In genomic region chr13:57631607-57632275, GRCh38 we compare ENCODE assay signal across 8 cellular contexts. TPM values are rescaled to one million over a fixed set of nuclear protein-coding genes. Genes with fewer than 3 reads are reported as not detected.
DNase-seq lines count a peak whose midpoint lies in the region; ATAC-seq and TF ChIP-seq lines count a peak whose summit lies in the region.

Gene PCDH17, plus strand, starts transcription at chr13:57631744. Its CDS starts 803 bp downstream, at chr13:57632547.

- H3K27me3 ChIP-seq in GM23338 (ENCODE audit: insufficient read depth) (peaks cover 89% of the 10 kb centered on the region), ectodermal cell (ENCODE audit: control insufficient read depth, insufficient read depth, low read length, poor library complexity, severe bottlenecking) (peaks cover 88% of the 10 kb centered on the region), right lobe of liver (peaks cover 0 to 36% of the 10 kb centered on the region in 2 donors), SJCRH30 (no peaks in the 10 kb centered on the region)

- ATAC-seq in GM23338 (peak; percentile 4), right lobe of liver (peak; percentile 38 to 51 (median 44)), HG02970 (IDR thresholded peaks at IDR 0.05; ENCODE audit: low FRiP score, unreplicated experiment) (no peak)

- 0% methylated on average over 33 of the region's 33 CpGs for WGBS in ectodermal cell, 2 experiments
- under 1% methylated on average over 21 of the region's 33 CpGs for WGBS in right lobe of liver (ENCODE audit: insufficient coverage, low coverage, low lambda C conversion rate, missing lambda C conversion rate)

- H3K36me3 ChIP-seq in GM23338 (ENCODE audit: insufficient read depth): no peaks in the 10 kb centered on the region
- H3K36me3 ChIP-seq in ectodermal cell (ENCODE audit: control insufficient read depth, insufficient read depth, low read length): no peaks in the 10 kb centered on the region
- no peaks in the 10 kb centered on the region for H3K36me3 ChIP-seq in right lobe of liver
- H3K36me3 ChIP-seq in SJCRH30: no peaks in the 10 kb centered on the region

- H3K27ac ChIP-seq in GM23338 (ENCODE audit: low read depth) (no peak within 1 kb of the TSS), RWPE1 (no peak within 1 kb of the TSS), ectodermal cell (ENCODE audit: insufficient read depth, low read depth, low read length, poor library complexity, severe bottlenecking) (no peak within 1 kb of the TSS), right lobe of liver (peak within 1 kb of the TSS in 1 of 3 donors; percentile 45), SJCRH30 (no peak within 1 kb of the TSS)

- H3K9me3 ChIP-seq in ectodermal cell (ENCODE audit: control insufficient read depth, low read length) (no peaks in the 10 kb centered on the region), right lobe of liver (no peaks in the 10 kb centered on the region), SJCRH30 (replicated peaks) (no peaks in the 10 kb centered on the region)

- CTCF ChIA-PET in RWPE1 (lab: Yijun Ruan, JAX): no interaction called here

- TF ChIP-seq CTCF in GM23338 (conservative IDR thresholded peaks at IDR 0.05; ENCODE audit: low read depth in 2 of 2): no peak; a peak in 1 of 4 replicates
- no peak for TF ChIP-seq CTCF in RWPE1 (conservative IDR thresholded peaks at IDR 0.05; ENCODE audit: low read depth)
- no peak for TF ChIP-seq CTCF in right lobe of liver (IDR thresholded peaks at IDR 0.05)

- peak within 1 kb of the TSS; percentile 89 for H3K4me3 Mint-ChIP-seq in GM23338

- H2AFZ ChIP-seq in GM23338: peak within 1 kb of the TSS; percentile 100

- POLR2A ChIA-PET in RWPE1 (lab: Yijun Ruan, JAX; ENCODE audit: low non-redundant PET): no interaction called here

- intact Hi-C loops in right lobe of liver (cut with DNase I): no loop called here

- H3K27me3 Mint-ChIP-seq in GM23338 (ENCODE audit: insufficient read depth, low read depth, poor library complexity): peaks cover 71% of the 10 kb centered on the region

- H3K9me3 Mint-ChIP-seq in GM23338: no peaks in the 10 kb centered on the region; the same call in 1 of the 3 replicates

- H4K20me1 ChIP-seq in GM23338 (replicated peaks; ENCODE audit: insufficient read depth): no peaks in the 10 kb centered on the region; the same call in 1 of the 2 replicates

- H3F3A ChIP-seq in GM23338 (replicated peaks; ENCODE audit: low read depth): peaks cover 16% of the 10 kb centered on the region

- DNase-seq in GM23338 (ENCODE audit: low spot score): peak; percentile 85
- DNase-seq in RWPE1 (ENCODE audit: low spot score): peak; percentile 37
- peak in 1 of 3 donors; percentile 36 for DNase-seq in right lobe of liver
- peak; percentile 88 for DNase-seq in superior temporal gyrus (ENCODE audit: extremely low spot score)
- no peak for DNase-seq in NCI-H2227 treated with DMSO at 0.1 percent for 48 hours (lab: John Stamatoyannopoulos, UW)
- DNase-seq in SJCRH30: no peak

- H3K4me1 Mint-ChIP-seq in GM23338: peaks cover 22% of the 10 kb centered on the region

- peak within 1 kb of the TSS; percentile 81 for H3K4me3 ChIP-seq in GM23338
- peak within 1 kb of the TSS; percentile 53 for H3K4me3 ChIP-seq in ectodermal cell (ENCODE audit: insufficient read depth, low read depth, low read length)
- H3K4me3 ChIP-seq in right lobe of liver: peak within 1 kb of the TSS; percentile 29 to 46 (median 46)
- H3K4me3 ChIP-seq in SJCRH30: no peak within 1 kb of the TSS

- no peak within 1 kb of the TSS; the same call in 1 of the 2 replicates for H3K27ac Mint-ChIP-seq in GM23338

- peak within 1 kb of the TSS; percentile 99 for H3K4me2 ChIP-seq in GM23338

- no peaks in the 10 kb centered on the region for H3K9me2 ChIP-seq in GM23338 (ENCODE audit: insufficient read depth)

- H3K79me2 ChIP-seq in GM23338 (replicated peaks; ENCODE audit: insufficient read depth): no peaks in the 10 kb centered on the region

- no peak for TF ChIP-seq POLR2A in right lobe of liver (IDR thresholded peaks at IDR 0.05)

- H3K36me3 Mint-ChIP-seq in GM23338 (ENCODE audit: low read depth): no peaks in the 10 kb centered on the region

- H3K4me1 ChIP-seq in GM23338 (ENCODE audit: insufficient read depth) (peaks cover 11% of the 10 kb centered on the region), ectodermal cell (ENCODE audit: control insufficient read depth, insufficient read depth, low read length) (peaks cover 11% of the 10 kb centered on the region), right lobe of liver (peaks cover 0 to 30% (median under 1%) of the 10 kb centered on the region in 4 donors), SJCRH30 (no peaks in the 10 kb centered on the region; the same call in 1 of the 2 replicates)

TF ChIP-seq in GM23338, 12 proteins besides CTCF, POLR2A, EP300 and RAD21:
- TF ChIP-seq POLR2AphosphoS5 (IDR thresholded peaks at IDR 0.05; ENCODE audit: low read depth) (no peak), EZH2 (IDR thresholded peaks at IDR 0.05; ENCODE audit: low read depth, unreplicated experiment) (peak; percentile 10), JUNB (IDR thresholded peaks at IDR 0.05; ENCODE audit: unreplicated experiment) (no peak), ZNF331 (CRISPR knock-in tag; IDR thresholded peaks at IDR 0.05; ENCODE audit: low read depth) (no peak)

RNA-seq across cellular contexts. Expression of gene PCDH17, which starts in this region (rescaled TPM):
- 1.3 and 1.4 TPM in 2 replicates for total RNA-seq in GM23338 (2014; rRNA removed; shearing (Covaris generic))
- polyA plus RNA-seq in GM23338 (2016; fragmentation: Nextera tagmentation; extraction: Ambion mirVana): 0.27 and 0.35 TPM in 2 replicates
- polyA plus RNA-seq in ectodermal cell (2013, experiment 1 of 4): 2.8 TPM
- polyA plus RNA-seq in ectodermal cell (2013, experiment 2 of 4): 3.8 TPM
- polyA plus RNA-seq in ectodermal cell (2013, experiment 3 of 4): 4.8 TPM
- polyA plus RNA-seq in ectodermal cell (2013, experiment 4 of 4): 6.3 TPM
- total RNA-seq in right lobe of liver: 1 to 10 TPM in 4 of 6 experiments, under 1 TPM in 2; 0.64 to 6.1 (median 1.1) TPM
- 0.10 TPM in 1 of 2 replicates, not detected in the other for total RNA-seq in SJCRH30 (2014; rRNA removed; shearing (Covaris generic))

Comparison
In these comparisons a context has a peak if more than half of its experiments do, and no peak if none do; other contexts are left out.
1. DNase-seq: peak in GM23338 (single experiment), RWPE1 (single experiment) and superior temporal gyrus (single experiment); none in NCI-H2227 treated with DMSO at 0.1 percent for 48 hours (single experiment) and SJCRH30 (0 of 2).